ENCODE assay signal across 12 cellular contexts in the genomic region with DNA sequence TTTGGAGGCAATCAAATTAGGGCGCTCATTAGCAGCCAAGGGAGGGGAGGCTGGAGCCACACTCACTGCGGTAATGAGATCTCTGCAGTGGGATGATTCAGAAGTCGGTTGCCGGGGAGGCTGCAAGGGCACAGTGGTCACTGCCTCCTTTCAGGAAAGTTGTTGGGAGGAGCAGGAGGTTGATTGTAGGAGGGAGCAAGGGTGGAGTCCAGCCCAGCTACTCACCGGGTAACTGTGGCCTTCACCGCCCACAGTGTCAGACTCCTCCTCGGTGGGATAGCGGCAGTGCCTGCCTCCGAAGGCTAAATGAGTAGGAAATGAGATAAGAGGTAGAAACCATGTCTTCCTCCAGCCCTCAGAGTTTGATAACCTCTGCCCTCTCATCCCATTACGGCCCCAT. TPM values are rescaled to one million over a fixed set of nuclear protein-coding genes. Genes with fewer than 3 reads are reported as not detected.
"Had no signal": no experiment of that assay in that cellular context is flagged by ENCODE, and none has a peak within 500 bp of the region (broad histone marks: within the 10 kb centered on the region; RNA-seq: fewer than 3 reads in every experiment).

No MANE protein-coding gene starts in this region.

RNA-seq across cellular contexts. Expression of a gene that starts 44.4 kb away (rescaled TPM):
- total RNA-seq: activated CD4-positive, alpha-beta T cell treated with anti-CD3 and anti-CD28 coated beads for 36 hours; activated CD8-positive, alpha-beta T cell treated with anti-CD3 and anti-CD28 coated beads, Interleukin-2, amount 10 ng/mL, durations not matched to agents 7 days and 5 days; activated T-helper 2 cell treated with anti-CD3 and anti-CD28 coated beads, Interferon-gamma antibody, Interleukin-2, Interleukin-4, amounts not matched to agents 10 μg/mL and 5 μg/mL and 100 μg/mL, durations not matched to agents 14 hours and 24 hours and 36 hours; body of pancreas; OCI-LY7; T-cell; T-helper 17 cell; WTC11 had no signal

RNA-seq across cellular contexts. Expression of a gene that starts 45.8 kb away (rescaled TPM):
- total RNA-seq: activated CD4-positive, alpha-beta T cell treated with anti-CD3 and anti-CD28 coated beads for 36 hours; activated CD4-positive, alpha-beta T cell treated with anti-CD3 and anti-CD28 coated beads, Interleukin-2, amount 10 ng/mL, durations not matched to agents 7 days and 5 days; activated CD8-positive, alpha-beta T cell treated with anti-CD3 and anti-CD28 coated beads, Interleukin-2, amount 10 ng/mL, durations not matched to agents 7 days and 5 days; activated naive CD8-positive, alpha-beta T cell treated with anti-CD3 and anti-CD28 coated beads, Interleukin-2, amount 10 ng/mL, durations not matched to agents 7 days and 5 days; activated T-helper 2 cell treated with anti-CD3 and anti-CD28 coated beads, Interferon-gamma antibody, Interleukin-2, Interleukin-4, amounts not matched to agents 10 μg/mL and 5 μg/mL and 100 μg/mL, durations not matched to agents 14 hours and 24 hours and 36 hours; body of pancreas; breast epithelium; MCF 10A; OCI-LY7; T-cell; T-helper 17 cell; WTC11 had no signal
